24 cellular contexts compared by ENCODE assay signal in genomic region chr16:65964752-65965151, GRCh38.
DNase-seq lines count a peak whose midpoint lies in the region; ATAC-seq and TF ChIP-seq lines count a peak whose summit lies in the region.
"Had no signal": no experiment of that assay in that cellular context is flagged by ENCODE, and none has a peak within 500 bp of the region (broad histone marks: within the 10 kb centered on the region; RNA-seq: fewer than 3 reads in every experiment).

No MANE protein-coding gene starts in this region.

- no peaks in the 10 kb centered on the region for H3K27me3 ChIP-seq in WERI-Rb-1 (ENCODE audit: insufficient read depth, low read depth, severe bottlenecking)
- H3K27me3 ChIP-seq: MG63 had no signal

- CTCF ChIA-PET in activated CD8-positive, alpha-beta T cell treated with anti-CD3 and anti-CD28 coated beads for 36 hours (lab: Charles Lee) = no interaction called here

- no peaks in the 10 kb centered on the region for H3K36me3 ChIP-seq in WERI-Rb-1
- H3K36me3 ChIP-seq: MG63 had no signal

- H3K36me3 Mint-ChIP-seq in activated CD8-positive, alpha-beta T cell treated with anti-CD3 and anti-CD28 coated beads for 36 hours (ENCODE audit: low read depth) = no peaks in the 10 kb centered on the region
- H3K36me3 Mint-ChIP-seq: CD8-positive, alpha-beta memory T cell had no signal

- POLR2A ChIA-PET in activated CD8-positive, alpha-beta T cell treated with anti-CD3 and anti-CD28 coated beads for 36 hours (lab: Charles Lee) = no interaction called here

- H3K9me3 ChIP-seq in WERI-Rb-1 (ENCODE audit: severe bottlenecking) = no peaks in the 10 kb centered on the region
- H3K9me3 ChIP-seq: MG63, SK-N-SH had no signal

- no peaks in the 10 kb centered on the region for H3K27me3 Mint-ChIP-seq in activated CD8-positive, alpha-beta T cell treated with anti-CD3 and anti-CD28 coated beads for 36 hours

- H3K4me3 Mint-ChIP-seq in activated CD8-positive, alpha-beta T cell treated with anti-CD3 and anti-CD28 coated beads for 36 hours = no peak overlapping the region
- H3K4me3 Mint-ChIP-seq: CD8-positive, alpha-beta memory T cell had no signal

- ATAC-seq in HG03039 (IDR thresholded peaks at IDR 0.05; ENCODE audit: unreplicated experiment) (no peak), GM18907 (IDR thresholded peaks at IDR 0.05; ENCODE audit: unreplicated experiment) (no peak)
- ATAC-seq in activated CD8-positive, alpha-beta T cell treated with anti-CD3 and anti-CD28 coated beads for 36 hours = no peak
- ATAC-seq: GM12878, K562 had no signal

- H3K9me3 Mint-ChIP-seq in activated CD8-positive, alpha-beta T cell treated with anti-CD3 and anti-CD28 coated beads for 36 hours = no peaks in the 10 kb centered on the region

- 0 out of 2 replicates have a peak, but pooled peaks have one; percentile 15 for TF ChIP-seq CTCF in WERI-Rb-1 (IDR thresholded peaks at IDR 0.05; ENCODE audit: low read depth, low read length)
- TF ChIP-seq CTCF in fibroblast of the aortic adventitia (IDR thresholded peaks at IDR 0.05; ENCODE audit: insufficient read depth, low read length) = peak; percentile 20
- TF ChIP-seq CTCF in activated CD8-positive, alpha-beta T cell treated with anti-CD3 and anti-CD28 coated beads for 36 hours (IDR thresholded peaks at IDR 0.05) = no peak

- DNase-seq in NCI-H510A treated with DMSO at 0.1 percent for 48 hours (lab: John Stamatoyannopoulos, UW) (peak; percentile 61), NCI-H510A (lab: John Stamatoyannopoulos, UW) (no peak), WERI-Rb-1 (no peak), fibroblast of the aortic adventitia (ENCODE audit: low read depth) (no peak), AG20443 (ENCODE audit: low spot score) (no peak)
- no peak for DNase-seq in activated CD8-positive, alpha-beta T cell treated with anti-CD3 and anti-CD28 coated beads for 36 hours
- DNase-seq: 8988T; AML-193; CD8-positive, alpha-beta memory T cell; DND-41; GOT3; MG63; NCI-H1417; NCI-H187; NCI-H446; NCI-H69; SIG-M5; SK-N-SH had no signal

- H3K27ac ChIP-seq in WERI-Rb-1 = no peak overlapping the region
- H3K27ac ChIP-seq: C4-2B, RWPE1 had no signal

- H3K27ac Mint-ChIP-seq in activated CD8-positive, alpha-beta T cell treated with anti-CD3 and anti-CD28 coated beads for 36 hours = no peak overlapping the region
- H3K27ac Mint-ChIP-seq: CD8-positive, alpha-beta memory T cell had no signal

- intact Hi-C loops in activated CD8-positive, alpha-beta T cell treated with anti-CD3 and anti-CD28 coated beads for 36 hours (cut with micrococcal nuclease) = no loop called here

- H3K4me1 Mint-ChIP-seq in activated CD8-positive, alpha-beta T cell treated with anti-CD3 and anti-CD28 coated beads for 36 hours (ENCODE audit: low read depth) = no peaks in the 10 kb centered on the region
- H3K4me1 Mint-ChIP-seq: CD8-positive, alpha-beta memory T cell had no signal

- H3K4me3 ChIP-seq in WERI-Rb-1 (ENCODE audit: low read depth, low read length) = no peak overlapping the region
- H3K4me3 ChIP-seq in fibroblast of the aortic adventitia (ENCODE audit: low read depth, low read length) = no peak overlapping the region
- H3K4me3 ChIP-seq: GM12878, K562, MG63 had no signal
